In genomic region chr18:3595282-3596273, GRCh38 we compare ENCODE assay signal across 8 cellular contexts.
DNase-seq lines count a peak whose midpoint lies in the region; ATAC-seq lines count a peak whose summit lies in the region.

No MANE protein-coding gene starts in this region.

- intact Hi-C loops in left ventricle myocardium superior (cut with micrococcal nuclease): loop anchor here (10.0 kb wide), 1 partner anchor 321 kb away; no protein-coding TSS in a partner anchor

- ATAC-seq in GM19467 (IDR thresholded peaks at IDR 0.05; ENCODE audit: unreplicated experiment): peak; percentile 34
- ATAC-seq in HG03571 (IDR thresholded peaks at IDR 0.05; ENCODE audit: unreplicated experiment): peak; percentile 48
- ATAC-seq in left ventricle myocardium superior: peak; percentile 66

- DNase-seq in DMS 273 treated with DMSO at 0.1 percent for 48 hours (lab: John Stamatoyannopoulos, UW): peak; percentile 18
- peak; percentile 98 for DNase-seq in OCI-M1 (lab: John Stamatoyannopoulos, UW)
- peak; percentile 98 for DNase-seq in amniotic epithelial cell (ENCODE audit: low read depth)
- no peak for DNase-seq in left ventricle myocardium superior
- DNase-seq in renal cortical epithelial cell (ENCODE audit: low read depth): peak; percentile 100
- no peak for DNase-seq in activated gamma-delta T cell (lab: John Stamatoyannopoulos, UW)

Comparison
In these comparisons a context has a peak if more than half of its experiments do, and no peak if none do; other contexts are left out.
1. DNase-seq: peak in DMS 273 treated with DMSO at 0.1 percent for 48 hours (single experiment), OCI-M1 (single experiment), amniotic epithelial cell (single experiment) and renal cortical epithelial cell (single experiment); none in left ventricle myocardium superior (single experiment) and activated gamma-delta T cell (single experiment).
2. Peak in every context shown above with its lines, with median percentiles within 50 percentile points of each other: ATAC-seq.